In genomic region chr5:35285011-35285410, GRCh38 we compare ENCODE assay signal across 28 cellular contexts. TPM values are rescaled to one million over a fixed set of nuclear protein-coding genes. Genes with fewer than 3 reads are reported as not detected.
DNase-seq lines count a peak whose midpoint lies in the region; ATAC-seq, FAIRE-seq and TF ChIP-seq lines count a peak whose summit lies in the region.
"Had no signal": no experiment of that assay in that cellular context is flagged by ENCODE, and none has a peak within 500 bp of the region (broad histone marks: within the 10 kb centered on the region; RNA-seq: fewer than 3 reads in every experiment).

No MANE protein-coding gene starts in this region.

- POLR2A ChIA-PET in HepG2 (lab: Yijun Ruan, JAX), result no interaction called here

- H4K20me1 ChIP-seq in HepG2 (ENCODE audit: insufficient read depth, low read length), result no peaks in the 10 kb centered on the region

- 3% methylated on average over 1 of the region's 1 CpG for WGBS in HepG2 (ENCODE audit: low lambda C conversion rate)

- intact Hi-C loops in HepG2 (cut with micrococcal nuclease; ENCODE audit: unreplicated experiment), result no loop called here

- peak; percentile 11 for DNase-seq in HS-5 (ENCODE audit: low read depth)
- DNase-seq in cardiac fibroblast (ENCODE audit: low read depth in 2 of 2), result peak; percentile 1 to 18
- peak; percentile 1 to 2 for DNase-seq in foreskin fibroblast
- DNase-seq in OCI-M2 (lab: John Stamatoyannopoulos, UW; ENCODE audit: unreplicated experiment), result no peak
- no peak for DNase-seq in HepG2 (ENCODE audit: low spot score)
- DNase-seq in MG63, result no peak
- DNase-seq in NCI-H2107 (lab: John Stamatoyannopoulos, UW), result no peak
- DNase-seq: CD8-positive, alpha-beta T cell; DMS 273 treated with DMSO at 0.1 percent for 48 hours; DMS79; H7; IMR-90; KG1; NCI-H1048; NCI-H1417; NCI-H1694 treated with DMSO at 0.1 percent for 48 hours; NCI-H2081; NCI-H2171 treated with DMSO at 0.1 percent for 48 hours; NCI-H446; NCI-H524 treated with DMSO at 0.1 percent for 48 hours; NCI-H82; NK-92 treated with Interleukin-12 subunit alpha and Interleukin-12 subunit beta, amount 100 ng/mL, for 24 hours; SHP77 treated with DMSO at 0.1 percent for 48 hours; T-helper 1 cell had no signal

- H3K9ac ChIP-seq in HepG2 (ENCODE audit: insufficient read depth, low read depth, low read length), result no peak overlapping the region

- H3K4me2 ChIP-seq in HepG2 (ENCODE audit: low read depth, low read length), result no peak overlapping the region

- H3K27me3 ChIP-seq in HepG2 (ENCODE audit: control insufficient read depth in 1 of 2, insufficient read depth in 2 of 2, low read length in 2 of 2) (no peaks in the 10 kb centered on the region), MG63 (no peaks in the 10 kb centered on the region)

- no peak overlapping the region for H3K4me3 ChIP-seq in cardiac fibroblast (replicated peaks in 1 of 2; ENCODE audit: low read depth in 2 of 2, low read length in 2 of 2)
- no peak overlapping the region for H3K4me3 ChIP-seq in foreskin fibroblast (ENCODE audit: low read depth in 1 of 2, low read length in 2 of 2)
- no peak overlapping the region for H3K4me3 ChIP-seq in HepG2 (replicated peaks in 1 of 3; ENCODE audit: insufficient read depth in 1 of 3, low read depth in 2 of 3, low read length in 3 of 3)
- H3K4me3 ChIP-seq in MG63, result no peak overlapping the region

- TF ChIP-seq CTCF in cardiac fibroblast (IDR thresholded peaks at IDR 0.05; ENCODE audit: low read depth, low read length), result no peak
- no peak for TF ChIP-seq CTCF in foreskin fibroblast (IDR thresholded peaks at IDR 0.05; ENCODE audit: low read depth, low read length)
- TF ChIP-seq CTCF in HepG2 (CRISPR knock-in tag; IDR thresholded peaks at IDR 0.05), result no peak

- no peak overlapping the region for H3K27ac ChIP-seq in HepG2 (ENCODE audit: extremely low read length, insufficient read depth, low read length)
- H3K27ac ChIP-seq: C4-2B, RWPE1 had no signal

- H3K9me3 ChIP-seq in HepG2 (ENCODE audit: low read length) (no peaks in the 10 kb centered on the region), MG63 (no peaks in the 10 kb centered on the region)

- ATAC-seq in HepG2, result no peak
- ATAC-seq: CD8-positive, alpha-beta T cell; Panc1 had no signal

- FAIRE-seq in HepG2 (lab: Jason Lieb, UNC), result no peak

- no peak for TF ChIP-seq EP300 in HepG2 (IDR thresholded peaks at IDR 0.05; ENCODE audit: low read depth in 2 of 2, low read length in 2 of 2)
- TF ChIP-seq EP300 in HepG2 (CRISPR knock-in tag; IDR thresholded peaks at IDR 0.05; ENCODE audit: borderline replicate concordance), result no peak

- no peak for TF ChIP-seq POLR2A in HepG2 (IDR thresholded peaks at IDR 0.05; ENCODE audit: insufficient read depth in 1 of 2, low read depth in 2 of 2, low read length in 2 of 2)

- H3K4me1 ChIP-seq in HepG2 (ENCODE audit: insufficient read depth, low read length), result no peaks in the 10 kb centered on the region

- H3K79me2 ChIP-seq in HepG2 (ENCODE audit: insufficient read depth, low read length), result no peaks in the 10 kb centered on the region

- H3K36me3 ChIP-seq in HepG2 (replicated peaks in 1 of 2; ENCODE audit: control insufficient read depth in 1 of 2, insufficient read depth in 2 of 2, low read length in 2 of 2), result no peaks in the 10 kb centered on the region
- H3K36me3 ChIP-seq in MG63, result no peaks in the 10 kb centered on the region

- no TSS peak for BruUV-seq in HepG2 (replicated peaks; lab: Mats Ljungman, UMichigan)

- CTCF ChIA-PET in HepG2 (lab: Yijun Ruan, JAX; ENCODE audit: low intra/inter-chr PET ratio, low total read pairs), result no interaction called here

- in situ Hi-C loops in HepG2 (cut with HindIII; ENCODE audit: extremely low pct_ligation_motif_present, low pct_unique_long_range_greater_than_20kb), result no loop called here

- TF ChIP-seq RAD21 in HepG2 (CRISPR knock-in tag; IDR thresholded peaks at IDR 0.05), result no peak

- no peak overlapping the region for H2AFZ ChIP-seq in HepG2 (ENCODE audit: low read length)

TF ChIP-seq in HepG2, 621 proteins besides CTCF, POLR2A, EP300 and RAD21 (continues in another document):
- no peak for TF ChIP-seq PBX3 (CRISPR knock-in tag; IDR thresholded peaks at IDR 0.05; ENCODE audit: borderline replicate concordance)
- TF ChIP-seq GZF1 (CRISPR knock-in tag; IDR thresholded peaks at IDR 0.05), result no peak
- no peak for TF ChIP-seq ZNF235 (CRISPR knock-in tag; IDR thresholded peaks at IDR 0.05; ENCODE audit: borderline replicate concordance)
- TF ChIP-seq EZH2 (conservative IDR thresholded peaks at IDR 0.05; ENCODE audit: low read depth, low read length), result no peak
- TF ChIP-seq ZFY (CRISPR knock-in tag; IDR thresholded peaks at IDR 0.05), result no peak
- no peak for TF ChIP-seq ZSCAN25 (CRISPR knock-in tag; IDR thresholded peaks at IDR 0.05)
- TF ChIP-seq SAFB2 (CRISPR knock-in tag; IDR thresholded peaks at IDR 0.05; ENCODE audit: borderline replicate concordance, low read depth), result no peak
- no peak for TF ChIP-seq ZNF256 (CRISPR knock-in tag; conservative IDR thresholded peaks at IDR 0.05)
- TF ChIP-seq ZNF34 (CRISPR knock-in tag; IDR thresholded peaks at IDR 0.05; ENCODE audit: borderline replicate concordance), result no peak
- TF ChIP-seq IRF1 (CRISPR knock-in tag; IDR thresholded peaks at IDR 0.05; ENCODE audit: low read depth), result no peak
- no peak for TF ChIP-seq NR3C1 (CRISPR knock-in tag; IDR thresholded peaks at IDR 0.05)
- no peak for TF ChIP-seq SPEN (CRISPR knock-in tag; IDR thresholded peaks at IDR 0.05; ENCODE audit: low read depth)
- no peak for TF ChIP-seq MTERF4 (CRISPR knock-in tag; IDR thresholded peaks at IDR 0.05)
- TF ChIP-seq KMT2A (CRISPR knock-in tag; IDR thresholded peaks at IDR 0.05), result no peak
- no peak for TF ChIP-seq MIER3 (CRISPR knock-in tag; IDR thresholded peaks at IDR 0.05; ENCODE audit: borderline replicate concordance)
- no peak for TF ChIP-seq ZBTB26 (CRISPR knock-in tag; IDR thresholded peaks at IDR 0.05; ENCODE audit: borderline replicate concordance)

RNA-seq across cellular contexts. Expression of gene PRLR, which starts 54.7 kb away (rescaled TPM):
- 13.3 and 22.2 TPM in 2 replicates for total RNA-seq in HepG2 (2016; rRNA removed; fragmentation: Illumina TruSeq; extraction: Trizol)
- total RNA-seq in HepG2 (2016; cell fraction: cytosol; rRNA removed; fragmentation: Illumina TruSeq; extraction: Trizol; ENCODE audit: low read depth), result 1.4 and 1.9 TPM in 2 replicates
- total RNA-seq in HepG2 (2016; cell fraction: insoluble cytoplasmic fraction; rRNA removed; fragmentation: Illumina TruSeq; extraction: Trizol), result 14.7 and 22.1 TPM in 2 replicates
- total RNA-seq in HepG2 (2016; cell fraction: membrane; rRNA removed; fragmentation: Illumina TruSeq; extraction: Trizol), result 4.3 and 4.4 TPM in 2 replicates
- total RNA-seq in HepG2 (2016; cell fraction: nucleus; rRNA removed; fragmentation: Illumina TruSeq; extraction: Trizol), result 18.5 and 19.5 TPM in 2 replicates
- 7.8 and 12.2 TPM in 2 replicates for polyA plus RNA-seq in HepG2 (2011; rRNA removed)
- polyA plus RNA-seq in HepG2 (2011; cell fraction: cytosol; rRNA removed), result 6.5 and 6.8 TPM in 2 replicates
- 6.8 and 8.4 TPM in 2 replicates for polyA plus RNA-seq in HepG2 (2011; cell fraction: nucleus; rRNA removed)
- polyA plus RNA-seq in HepG2 (2012), result 14.2 and 21.9 TPM in 2 replicates
- 0.12 and 0.35 TPM in 2 replicates for polyA plus RNA-seq in HepG2 (2016; cell fraction: cytosol; fragmentation: Illumina TruSeq; extraction: Trizol; ENCODE audit: low read depth)
- polyA plus RNA-seq in HepG2 (2016; cell fraction: insoluble cytoplasmic fraction; fragmentation: Illumina TruSeq; extraction: Trizol; ENCODE audit: low read depth), result 5.9 and 6.2 TPM in 2 replicates
- polyA plus RNA-seq in HepG2 (2016; cell fraction: membrane; fragmentation: Illumina TruSeq; extraction: Trizol; ENCODE audit: low read depth), result 0.72 and 0.98 TPM in 2 replicates
- polyA plus RNA-seq in HepG2 (2016; cell fraction: nucleus; fragmentation: Illumina TruSeq; extraction: Trizol; ENCODE audit: insufficient read depth, low read depth), result 7.4 and 7.8 TPM in 2 replicates
- polyA minus RNA-seq in HepG2 (2011; rRNA and poly(A)+ RNA removed; ENCODE audit: low replicate concordance), result 38.1 TPM in 1 of 2 replicates, not detected in the other
- 21.3 and 25.0 TPM in 2 replicates for polyA minus RNA-seq in HepG2 (2011; cell fraction: cytosol; rRNA and poly(A)+ RNA removed)
- polyA minus RNA-seq in HepG2 (2011; cell fraction: nucleus; rRNA and poly(A)+ RNA removed), result 27.4 and 36.7 TPM in 2 replicates
- total RNA-seq in MG63 (2014; rRNA removed; shearing (Covaris generic); ENCODE audit: low replicate concordance), result 3.5 TPM in 1 of 2 replicates, not detected in the other
- total RNA-seq: A673; CD8-positive, alpha-beta T cell had no signal

Comparison
In these comparisons a context has a peak if more than half of its experiments do, and no peak if none do; other contexts are left out.
1. DNase-seq: peak in HS-5 (single experiment), cardiac fibroblast (2 of 2) and foreskin fibroblast (2 of 2); none in OCI-M2 (single experiment), HepG2 (single experiment), MG63 (single experiment) and NCI-H2107 (single experiment).